In the genomic region with DNA sequence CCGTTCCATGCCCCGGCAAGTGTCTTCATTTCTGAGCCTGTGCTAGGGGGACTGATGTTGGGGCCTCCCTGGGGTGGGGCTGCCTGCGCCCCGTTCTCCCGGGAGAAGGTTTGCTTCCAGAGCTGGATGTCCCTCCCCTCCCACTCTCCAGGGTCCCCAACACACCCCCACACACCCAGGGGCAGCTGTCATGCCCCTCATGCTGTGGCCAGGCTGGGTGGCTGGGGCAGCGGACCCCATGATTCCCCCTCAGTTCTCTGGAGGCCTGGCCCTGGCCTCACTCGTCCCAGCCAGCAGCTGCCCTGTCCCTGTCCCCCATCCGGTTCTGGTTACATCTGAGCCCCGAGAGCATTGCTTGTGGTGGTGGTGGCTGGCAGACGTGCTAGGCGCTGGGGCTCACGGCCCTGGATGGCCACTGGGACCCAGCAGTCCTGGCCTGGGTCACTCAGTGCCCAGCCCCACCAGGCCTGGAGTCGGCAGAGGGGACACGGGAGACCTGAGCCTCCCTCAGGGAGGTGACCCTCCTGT, we compare ENCODE assay signal across 1 cellular context.
TF ChIP-seq lines count a peak whose summit lies in the region.

No MANE protein-coding gene starts in this region.

TF ChIP-seq in GM23338, 12 proteins besides CTCF, POLR2A, EP300 and RAD21:
- TF ChIP-seq EZH2phosphoT487 (IDR thresholded peaks at IDR 0.05; ENCODE audit: unreplicated experiment) (no peak), ZNF331 (CRISPR knock-in tag; IDR thresholded peaks at IDR 0.05; ENCODE audit: low read depth) (no peak), JUNB (IDR thresholded peaks at IDR 0.05; ENCODE audit: unreplicated experiment) (no peak), ZNF114 (CRISPR knock-in tag; IDR thresholded peaks at IDR 0.05) (no peak), NANOG (IDR thresholded peaks at IDR 0.05; ENCODE audit: borderline replicate concordance) (no peak), CREB1 (CRISPR knock-in tag; IDR thresholded peaks at IDR 0.05; ENCODE audit: low read depth) (no peak), STAT1 (IDR thresholded peaks at IDR 0.05; ENCODE audit: unreplicated experiment) (no peak)
- TF ChIP-seq, protein P1, sequence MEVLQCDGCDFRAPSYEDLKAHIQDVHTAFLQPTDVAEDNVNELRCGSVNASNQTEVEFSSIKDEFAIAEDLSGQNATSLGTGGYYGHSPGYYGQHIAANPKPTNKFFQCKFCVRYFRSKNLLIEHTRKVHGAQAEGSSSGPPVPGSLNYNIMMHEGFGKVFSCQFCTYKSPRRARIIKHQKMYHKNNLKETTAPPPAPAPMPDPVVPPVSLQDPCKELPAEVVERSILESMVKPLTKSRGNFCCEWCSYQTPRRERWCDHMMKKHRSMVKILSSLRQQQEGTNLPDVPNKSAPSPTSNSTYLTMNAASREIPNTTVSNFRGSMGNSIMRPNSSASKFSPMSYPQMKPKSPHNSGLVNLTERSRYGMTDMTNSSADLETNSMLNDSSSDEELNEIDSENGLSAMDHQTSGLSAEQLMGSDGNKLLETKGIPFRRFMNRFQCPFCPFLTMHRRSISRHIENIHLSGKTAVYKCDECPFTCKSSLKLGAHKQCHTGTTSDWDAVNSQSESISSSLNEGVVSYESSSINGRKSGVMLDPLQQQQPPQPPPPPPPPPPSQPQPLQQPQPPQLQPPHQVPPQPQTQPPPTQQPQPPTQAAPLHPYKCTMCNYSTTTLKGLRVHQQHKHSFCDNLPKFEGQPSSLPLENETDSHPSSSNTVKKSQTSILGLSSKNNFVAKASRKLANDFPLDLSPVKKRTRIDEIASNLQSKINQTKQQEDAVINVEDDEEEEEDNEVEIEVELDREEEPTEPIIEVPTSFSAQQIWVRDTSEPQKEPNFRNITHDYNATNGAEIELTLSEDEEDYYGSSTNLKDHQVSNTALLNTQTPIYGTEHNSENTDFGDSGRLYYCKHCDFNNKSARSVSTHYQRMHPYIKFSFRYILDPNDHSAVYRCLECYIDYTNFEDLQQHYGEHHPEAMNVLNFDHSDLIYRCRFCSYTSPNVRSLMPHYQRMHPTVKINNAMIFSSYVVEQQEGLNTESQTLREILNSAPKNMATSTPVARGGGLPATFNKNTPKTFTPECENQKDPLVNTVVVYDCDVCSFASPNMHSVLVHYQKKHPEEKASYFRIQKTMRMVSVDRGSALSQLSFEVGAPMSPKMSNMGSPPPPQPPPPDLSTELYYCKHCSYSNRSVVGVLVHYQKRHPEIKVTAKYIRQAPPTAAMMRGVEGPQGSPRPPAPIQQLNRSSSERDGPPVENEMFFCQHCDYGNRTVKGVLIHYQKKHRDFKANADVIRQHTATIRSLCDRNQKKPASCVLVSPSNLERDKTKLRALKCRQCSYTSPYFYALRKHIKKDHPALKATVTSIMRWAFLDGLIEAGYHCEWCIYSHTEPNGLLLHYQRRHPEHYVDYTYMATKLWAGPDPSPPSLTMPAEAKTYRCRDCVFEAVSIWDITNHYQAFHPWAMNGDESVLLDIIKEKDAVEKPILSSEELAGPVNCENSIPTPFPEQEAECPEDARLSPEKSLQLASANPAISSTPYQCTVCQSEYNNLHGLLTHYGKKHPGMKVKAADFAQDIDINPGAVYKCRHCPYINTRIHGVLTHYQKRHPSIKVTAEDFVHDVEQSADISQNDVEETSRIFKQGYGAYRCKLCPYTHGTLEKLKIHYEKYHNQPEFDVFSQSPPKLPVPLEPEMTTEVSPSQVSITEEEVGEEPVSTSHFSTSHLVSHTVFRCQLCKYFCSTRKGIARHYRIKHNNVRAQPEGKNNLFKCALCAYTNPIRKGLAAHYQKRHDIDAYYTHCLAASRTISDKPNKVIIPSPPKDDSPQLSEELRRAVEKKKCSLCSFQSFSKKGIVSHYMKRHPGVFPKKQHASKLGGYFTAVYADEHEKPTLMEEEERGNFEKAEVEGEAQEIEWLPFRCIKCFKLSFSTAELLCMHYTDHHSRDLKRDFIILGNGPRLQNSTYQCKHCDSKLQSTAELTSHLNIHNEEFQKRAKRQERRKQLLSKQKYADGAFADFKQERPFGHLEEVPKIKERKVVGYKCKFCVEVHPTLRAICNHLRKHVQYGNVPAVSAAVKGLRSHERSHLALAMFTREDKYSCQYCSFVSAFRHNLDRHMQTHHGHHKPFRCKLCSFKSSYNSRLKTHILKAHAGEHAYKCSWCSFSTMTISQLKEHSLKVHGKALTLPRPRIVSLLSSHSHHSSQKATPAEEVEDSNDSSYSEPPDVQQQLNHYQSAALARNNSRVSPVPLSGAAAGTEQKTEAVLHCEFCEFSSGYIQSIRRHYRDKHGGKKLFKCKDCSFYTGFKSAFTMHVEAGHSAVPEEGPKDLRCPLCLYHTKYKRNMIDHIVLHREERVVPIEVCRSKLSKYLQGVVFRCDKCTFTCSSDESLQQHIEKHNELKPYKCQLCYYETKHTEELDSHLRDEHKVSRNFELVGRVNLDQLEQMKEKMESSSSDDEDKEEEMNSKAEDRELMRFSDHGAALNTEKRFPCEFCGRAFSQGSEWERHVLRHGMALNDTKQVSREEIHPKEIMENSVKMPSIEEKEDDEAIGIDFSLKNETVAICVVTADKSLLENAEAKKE (CRISPR knock-in tag; IDR thresholded peaks at IDR 0.05): no peak
- TF ChIP-seq, protein P2, sequence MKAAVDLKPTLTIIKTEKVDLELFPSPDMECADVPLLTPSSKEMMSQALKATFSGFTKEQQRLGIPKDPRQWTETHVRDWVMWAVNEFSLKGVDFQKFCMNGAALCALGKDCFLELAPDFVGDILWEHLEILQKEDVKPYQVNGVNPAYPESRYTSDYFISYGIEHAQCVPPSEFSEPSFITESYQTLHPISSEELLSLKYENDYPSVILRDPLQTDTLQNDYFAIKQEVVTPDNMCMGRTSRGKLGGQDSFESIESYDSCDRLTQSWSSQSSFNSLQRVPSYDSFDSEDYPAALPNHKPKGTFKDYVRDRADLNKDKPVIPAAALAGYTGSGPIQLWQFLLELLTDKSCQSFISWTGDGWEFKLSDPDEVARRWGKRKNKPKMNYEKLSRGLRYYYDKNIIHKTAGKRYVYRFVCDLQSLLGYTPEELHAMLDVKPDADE (IDR thresholded peaks at IDR 0.05): no peak
